Comparison of ENCODE assay signal across 5 cellular contexts in genomic region chr5:37342741-37343140, GRCh38. TPM values are rescaled to one million over a fixed set of nuclear protein-coding genes. Genes with fewer than 3 reads are reported as not detected.
DNase-seq lines count a peak whose midpoint lies in the region; ATAC-seq and TF ChIP-seq lines count a peak whose summit lies in the region.
"Not testable (repeated sequence)": the region's sequence is repeated elsewhere in the genome, so short reads cannot be mapped to it uniquely, and the experiment has no call there.

No MANE protein-coding gene starts in this region.

- ATAC-seq in upper lobe of right lung: not testable (repeated sequence)

- H3K36me3 ChIP-seq in HEK293 (ENCODE audit: control insufficient read depth in 2 of 2, insufficient read depth in 1 of 2, low read length in 2 of 2) (peaks cover 85 to 98% of the 10 kb centered on the region in 2 experiments), spleen (peaks cover 4 to 100% (median 93%) of the 10 kb centered on the region in 6 donors), upper lobe of right lung (peaks cover 100% of the 10 kb centered on the region)

- not testable (repeated sequence) for H3K27ac ChIP-seq in HEK293 (ENCODE audit: extremely low read depth, low read depth, low read length); spleen; upper lobe of right lung

- H3K27me3 ChIP-seq in spleen (replicated peaks in 1 of 7); upper lobe of right lung: not testable (repeated sequence)

- POLR2A ChIA-PET in HEK293 (lab: Yijun Ruan, JAX): not testable (repeated sequence)

- peak; percentile 67 for DNase-seq in mesenteric fat pad (ENCODE audit: low spot score)
- peak; percentile 64 for DNase-seq in posterior vena cava (ENCODE audit: low spot score)
- peak; percentile 44 for DNase-seq in spleen
- DNase-seq in upper lobe of right lung: peak; percentile 32

- not testable (repeated sequence) for H3K4me3 ChIP-seq in HEK293 (ENCODE audit: low read depth, low read length); spleen; upper lobe of right lung

- not testable (repeated sequence) for TF ChIP-seq CTCF in HEK293 (tag by site-specific recombination; IDR thresholded peaks at IDR 0.05); spleen (IDR thresholded peaks at IDR 0.05 in 8 of 11, conservative IDR thresholded peaks at IDR 0.05 in 3 of 11); upper lobe of right lung (IDR thresholded peaks at IDR 0.05)

- WGBS in spleen, 5 donors: 96 to 99% (median 98%) methylated on average over 18 of the region's 18 CpGs

- intact Hi-C loops in posterior vena cava (cut with DNase I); spleen (cut with DNase I; ENCODE audit: low total_unique reads); upper lobe of right lung (cut with DNase I): not testable (repeated sequence)

- not testable (repeated sequence) for H3K9me3 ChIP-seq in HEK293 (ENCODE audit: control insufficient read depth, insufficient read depth, low read depth, low read length); spleen; upper lobe of right lung

- CTCF ChIA-PET in HEK293 (lab: Yijun Ruan, JAX): interaction anchor here (0.7 kb wide), 1 partner anchor 415 kb away, joined by 4 read pairs; no protein-coding TSS in a partner anchor

- not testable (repeated sequence) for H3K4me1 ChIP-seq in HEK293 (ENCODE audit: control insufficient read depth, insufficient read depth, low read length); spleen; upper lobe of right lung

- not testable (repeated sequence) for TF ChIP-seq POLR2A in spleen (IDR thresholded peaks at IDR 0.05)

TF ChIP-seq in HEK293, 187 proteins besides CTCF, POLR2A, EP300 and RAD21:
- 0 out of 2 replicates have a peak, but pooled peaks have one; percentile 43 for TF ChIP-seq ZNF121 (tag by site-specific recombination; IDR thresholded peaks at IDR 0.05)

RNA-seq across cellular contexts. Expression of gene NUP155, which starts 28.2 kb away (rescaled TPM):
- total RNA-seq in mesenteric fat pad: 21.1 TPM
- total RNA-seq in posterior vena cava: 10 to 100 TPM; 18.2 to 18.4 TPM
- total RNA-seq in spleen: 10 to 100 TPM; 22.9 to 28.8 (median 24.8) TPM
- polyA plus RNA-seq in spleen: 1 to 10 TPM; 2.9 to 4.5 (median 3.5) TPM
- total RNA-seq in upper lobe of right lung: 17.1 TPM

RNA-seq across cellular contexts. Expression of gene WDR70, which starts 36.4 kb away (rescaled TPM):
- 26.5 TPM for total RNA-seq in mesenteric fat pad
- total RNA-seq in posterior vena cava: 10 to 100 TPM; 23.2 to 24.8 TPM
- total RNA-seq in spleen: 10 to 100 TPM; 32.6 to 51.7 (median 35.7) TPM
- 10 to 100 TPM; 24.7 to 33.0 (median 25.0) TPM for polyA plus RNA-seq in spleen
- total RNA-seq in upper lobe of right lung: 24.7 TPM
